Comparison of ENCODE assay signal across 8 cellular contexts in genomic region chr1:8879348-8880067, GRCh38. TPM values are rescaled to one million over a fixed set of nuclear protein-coding genes. Genes with fewer than 3 reads are reported as not detected.
DNase-seq lines count a peak whose midpoint lies in the region; ATAC-seq, FAIRE-seq and TF ChIP-seq lines count a peak whose summit lies in the region.

No MANE protein-coding gene starts in this region.

- POLR2A ChIA-PET in CD8-positive, alpha-beta T cell (lab: Charles Lee) = interaction anchor here (0.7 to 2.7 kb wide), 10 partner anchors 9 to 125 kb away, joined by 3 to 13 read pairs (median 8); partner anchors contain the start of gene CA6
- POLR2A ChIA-PET in MCF 10A (lab: Yijun Ruan, JAX) = interaction anchor here (0.6 to 6.9 kb wide), 26 partner anchors 8 to 562 kb away, joined by 3 to 125 read pairs (median 6); partner anchors contain the start of gene RERE

- peak overlapping the region; percentile 87 for H3K4me3 Mint-ChIP-seq in CD8-positive, alpha-beta T cell
- peak overlapping the region; percentile 84 for H3K4me3 Mint-ChIP-seq in MCF 10A (ENCODE audit: unreplicated experiment)

- intact Hi-C loops in CD8-positive, alpha-beta T cell (cut with DNase I, micrococcal nuclease) = loop anchor here (1.0 to 5.0 kb wide), 10 partner anchors 17 to 1097 kb away; partner anchors contain the start of genes CTNNBIP1 (in 1 of the 2), GPR157 (in 1 of the 2), PER3 (in 1 of the 2) and PIK3CD (in 1 of the 2)
- intact Hi-C loops in MCF 10A (cut with micrococcal nuclease) (loop anchor here (1.0 to 5.0 kb wide), 2 partner anchors 11 to 223 kb away; no protein-coding TSS in a partner anchor), uterus (cut with DNase I; ENCODE audit: low total_unique reads) (no loop called here)

- CTCF ChIA-PET in CD8-positive, alpha-beta T cell (lab: Charles Lee) = interaction anchor here (0.8 to 7.9 kb wide), 4 partner anchors 18 to 125 kb away, joined by 5 to 77 read pairs (median 20); no protein-coding TSS in a partner anchor
- CTCF ChIA-PET in MCF 10A (lab: Yijun Ruan, JAX) = interaction anchor here (0.6 to 2.2 kb wide), 6 partner anchors 12 to 459 kb away, joined by 3 to 10 read pairs (median 4); no protein-coding TSS in a partner anchor

- peaks cover 41% of the 10 kb centered on the region for H3K4me1 Mint-ChIP-seq in CD8-positive, alpha-beta T cell (ENCODE audit: low read depth)
- H3K4me1 Mint-ChIP-seq in MCF 10A (ENCODE audit: insufficient read depth, unreplicated experiment) = peaks cover 26% of the 10 kb centered on the region

- no peaks in the 10 kb centered on the region for H3K9me3 ChIP-seq in CD8-positive, alpha-beta T cell (ENCODE audit: low read length)
- H3K9me3 ChIP-seq in Karpas-422 (ENCODE audit: low read length) = no peaks in the 10 kb centered on the region
- no peaks in the 10 kb centered on the region for H3K9me3 ChIP-seq in lung (ENCODE audit: control insufficient read depth in 2 of 2, insufficient read depth in 1 of 2, low read length in 1 of 2)
- no peaks in the 10 kb centered on the region for H3K9me3 ChIP-seq in uterus

- H3K9ac ChIP-seq in Karpas-422 (ENCODE audit: low read length) = peak overlapping the region; percentile 99

- no peak for TF ChIP-seq POLR2A in uterus (IDR thresholded peaks at IDR 0.05)

- peak overlapping the region; percentile 80 for H3K27ac ChIP-seq in CD8-positive, alpha-beta T cell (ENCODE audit: low read depth, low read length)
- H3K27ac ChIP-seq in Karpas-422 (ENCODE audit: low read length) = peak overlapping the region; percentile 87
- peak overlapping the region; percentile 99 for H3K27ac ChIP-seq in lung (ENCODE audit: low read depth in 1 of 2, low read length in 1 of 2)
- peak overlapping the region; percentile 95 to 96 for H3K27ac ChIP-seq in uterus

- peak; percentile 38 for TF ChIP-seq CTCF in CD8-positive, alpha-beta T cell (IDR thresholded peaks at IDR 0.05)
- TF ChIP-seq CTCF in MCF 10A (IDR thresholded peaks at IDR 0.05; ENCODE audit: unreplicated experiment) (peak; percentile 16), lung (IDR thresholded peaks at IDR 0.05; ENCODE audit: control extremely low read depth, extremely low read depth) (no peak), uterus (IDR thresholded peaks at IDR 0.05) (peak in 3 of 4 experiments; percentile 7 to 34 (median 33))

- H3K9me3 Mint-ChIP-seq in CD8-positive, alpha-beta T cell = no peaks in the 10 kb centered on the region
- no peaks in the 10 kb centered on the region for H3K9me3 Mint-ChIP-seq in MCF 10A (ENCODE audit: unreplicated experiment)

- H2AFZ ChIP-seq in Karpas-422 (ENCODE audit: low read length) = peak overlapping the region; percentile 64; the same call in 1 of the 2 replicates

- peak overlapping the region; percentile 94 for H3K4me3 ChIP-seq in CD8-positive, alpha-beta T cell (ENCODE audit: low read depth, low read length)
- peak overlapping the region; percentile 94 for H3K4me3 ChIP-seq in Karpas-422 (ENCODE audit: low read length)
- H3K4me3 ChIP-seq in lung = peak overlapping the region; percentile 23
- peak overlapping the region; percentile 76 to 100 for H3K4me3 ChIP-seq in uterus

- 16 to 18% methylated on average over 15 of the region's 15 CpGs for WGBS in lung, 2 donors

- peak in 3 of 7 experiments; percentile 56 to 62 (median 62) for DNase-seq in CD8-positive, alpha-beta T cell
- DNase-seq in Karpas-422 (no peak), MCF 10A (ENCODE audit: unreplicated experiment) (no peak), lung (ENCODE audit: low spot score) (no peak), uterus (peak in 1 of 2 donors; percentile 61), frontal cortex (ENCODE audit: low spot score in 2 of 2) (no peak)

- peaks cover 30% of the 10 kb centered on the region for H4K20me1 ChIP-seq in Karpas-422 (ENCODE audit: insufficient read depth, low read depth, low read length)

- peaks cover 25% of the 10 kb centered on the region for H3K36me3 Mint-ChIP-seq in CD8-positive, alpha-beta T cell
- H3K36me3 Mint-ChIP-seq in MCF 10A (ENCODE audit: insufficient read depth, unreplicated experiment) = peaks cover 51% of the 10 kb centered on the region

- H3K9me2 ChIP-seq in Karpas-422 (replicated peaks; ENCODE audit: insufficient read depth, low read length) = no peaks in the 10 kb centered on the region

- H3K4me1 ChIP-seq in CD8-positive, alpha-beta T cell (ENCODE audit: insufficient read depth, low read length) = peaks cover 37% of the 10 kb centered on the region
- H3K4me1 ChIP-seq in Karpas-422 (ENCODE audit: low read length) (peaks cover 43% of the 10 kb centered on the region), lung (ENCODE audit: control insufficient read depth in 2 of 2, insufficient read depth in 2 of 2, low read length in 2 of 2) (peaks cover 7 to 9% of the 10 kb centered on the region in 2 donors), uterus (peaks cover 3 to 14% of the 10 kb centered on the region in 2 donors)

- peak overlapping the region; percentile 71 for H3K4me2 ChIP-seq in Karpas-422 (ENCODE audit: low read depth, low read length, poor library complexity, severe bottlenecking)

- no peaks in the 10 kb centered on the region for H3K27me3 ChIP-seq in CD8-positive, alpha-beta T cell (ENCODE audit: insufficient read depth, low read length)
- H3K27me3 ChIP-seq in Karpas-422 (ENCODE audit: low read length) (no peaks in the 10 kb centered on the region), lung (ENCODE audit: control insufficient read depth, insufficient read depth) (no peaks in the 10 kb centered on the region), uterus (no peaks in the 10 kb centered on the region)

- TSS peak; percentile 76 for BruUV-seq in MCF 10A (replicated peaks; lab: Mats Ljungman, UMichigan)

- H3K36me3 ChIP-seq in CD8-positive, alpha-beta T cell (ENCODE audit: insufficient read depth, low read length) = no peaks in the 10 kb centered on the region
- H3K36me3 ChIP-seq in Karpas-422 (ENCODE audit: insufficient read depth, low read length) (peaks cover 32% of the 10 kb centered on the region), lung (ENCODE audit: control insufficient read depth in 2 of 2, insufficient read depth in 2 of 2, low read length in 2 of 2) (peaks cover 0 to 7% of the 10 kb centered on the region in 2 donors), uterus (no peaks in the 10 kb centered on the region)

- H3K79me2 ChIP-seq in Karpas-422 (ENCODE audit: low read length) = peaks cover 40% of the 10 kb centered on the region

- no peaks in the 10 kb centered on the region for H3K27me3 Mint-ChIP-seq in CD8-positive, alpha-beta T cell (ENCODE audit: low read depth)
- H3K27me3 Mint-ChIP-seq in MCF 10A (ENCODE audit: insufficient read depth, unreplicated experiment) = no peaks in the 10 kb centered on the region

- no peak for FAIRE-seq in frontal cortex (lab: Jason Lieb, UNC)

- H3K27ac Mint-ChIP-seq in CD8-positive, alpha-beta T cell = peak overlapping the region; percentile 98
- peak overlapping the region; percentile 94 for H3K27ac Mint-ChIP-seq in MCF 10A (ENCODE audit: low read depth, unreplicated experiment)

- ATAC-seq in CD8-positive, alpha-beta T cell = peak; percentile 1
- ATAC-seq in lung (ENCODE audit: insufficient read depth, low FRiP score) = no peak
- no peak for ATAC-seq in GM19397 (IDR thresholded peaks at IDR 0.05; ENCODE audit: unreplicated experiment)
- ATAC-seq in HG03565 (IDR thresholded peaks at IDR 0.05; ENCODE audit: unreplicated experiment) = no peak

RNA-seq across cellular contexts. Expression of gene ENO1, which starts 1.0 kb away (rescaled TPM):
- total RNA-seq in CD8-positive, alpha-beta T cell = 100 to 1,000 TPM; 130 to 136 TPM
- 1,044 and 1,347 TPM in 2 replicates for total RNA-seq in Karpas-422 (2014; rRNA removed; shearing (Covaris generic); ENCODE audit: low replicate concordance)
- total RNA-seq in MCF 10A (2022) (2,592 and 2,811 TPM in 2 replicates), lung (1,000 to 10,000 TPM in 1 of 2 donors, 100 to 1,000 TPM in 1; 449 to 1,342 TPM), uterus (100 to 1,000 TPM; 123 to 358 (median 225) TPM), frontal cortex (261 TPM)
- polyA plus RNA-seq in lung = 1,000 to 10,000 TPM in 1 of 2 donors, 100 to 1,000 TPM in 1; 577 to 1,784 TPM

Comparison
In these comparisons a context has a peak if more than half of its experiments do, and no peak if none do; other contexts are left out.
1. H3K4me3 ChIP-seq: peak in every context shown above with its lines; median percentile 94 in CD8-positive, alpha-beta T cell; 94 in Karpas-422; 88 in uterus; 23 in lung.